20 cellular contexts compared by ENCODE assay signal in the genomic region with DNA sequence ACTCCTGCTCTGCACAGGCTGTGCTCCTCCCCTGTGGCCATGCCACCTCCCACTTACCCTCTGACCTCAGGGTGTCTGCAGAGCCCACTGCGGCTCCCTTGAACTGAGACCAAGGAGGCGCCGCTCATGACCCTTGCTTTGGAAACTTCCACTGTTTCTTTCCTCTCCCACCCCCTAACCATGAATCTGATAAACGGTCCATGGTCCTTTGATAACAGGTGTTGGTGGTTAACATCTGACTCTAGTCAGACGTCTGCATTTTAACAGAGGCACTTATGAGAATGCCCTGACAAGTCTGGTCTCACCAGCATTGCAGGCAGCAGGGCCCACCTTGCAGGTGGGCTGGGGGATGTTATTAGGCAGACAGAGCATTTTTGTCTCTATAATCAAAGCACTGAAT.
DNase-seq lines count a peak whose midpoint lies in the region; ATAC-seq and TF ChIP-seq lines count a peak whose summit lies in the region.
"Had no signal": no experiment of that assay in that cellular context is flagged by ENCODE, and none has a peak within 500 bp of the region (broad histone marks: within the 10 kb centered on the region; RNA-seq: fewer than 3 reads in every experiment).

No MANE protein-coding gene starts in this region.

- no peak overlapping the region for H3K14ac ChIP-seq in neuronal stem cell (ENCODE audit: low read length)

- no peak overlapping the region for H4K8ac ChIP-seq in neuronal stem cell (ENCODE audit: low read depth, low read length)

- POLR2A ChIA-PET in A673 (lab: Charles Lee; ENCODE audit: low non-redundant PET) = no interaction called here

- H3K4me3 ChIP-seq in BLaER1 (no peak overlapping the region), DND-41 (ENCODE audit: low read depth in 1 of 2, low read length in 2 of 2) (no peak overlapping the region), neuronal stem cell (ENCODE audit: low read length in 2 of 2) (no peak overlapping the region), A673 (ENCODE audit: low read depth, low read length, poor library complexity, severe bottlenecking) (no peak overlapping the region), breast epithelium (no peak overlapping the region)

- H3K79me1 ChIP-seq in neuronal stem cell (ENCODE audit: low read depth, low read length) = peaks cover 2% of the 10 kb centered on the region

- no peak for TF ChIP-seq POLR2A in breast epithelium (IDR thresholded peaks at IDR 0.05)

- H3K4me2 ChIP-seq in BLaER1 (peak overlapping the region; percentile 18; the same call in 1 of the 2 replicates), DND-41 (ENCODE audit: insufficient read depth, low read length) (no peak overlapping the region), neuronal stem cell (ENCODE audit: insufficient read depth, low read length, poor library complexity, severe bottlenecking) (no peak overlapping the region)

- no peaks in the 10 kb centered on the region for H3K36me3 ChIP-seq in BLaER1
- H3K36me3 ChIP-seq in DND-41 (ENCODE audit: insufficient read depth, low read length) = no peaks in the 10 kb centered on the region
- no peaks in the 10 kb centered on the region for H3K36me3 ChIP-seq in KOPT-K1 (ENCODE audit: insufficient read depth, low read length)
- no peaks in the 10 kb centered on the region for H3K36me3 ChIP-seq in neuronal stem cell (replicated peaks in 1 of 2; ENCODE audit: control insufficient read depth in 2 of 2, insufficient read depth in 2 of 2, low read length in 2 of 2)
- no peaks in the 10 kb centered on the region for H3K36me3 ChIP-seq in A673 (ENCODE audit: insufficient read depth, low read length, poor library complexity, severe bottlenecking)
- no peaks in the 10 kb centered on the region for H3K36me3 ChIP-seq in breast epithelium

- TF ChIP-seq CTCF in DND-41 (IDR thresholded peaks at IDR 0.05; ENCODE audit: borderline replicate concordance, extremely low read depth, low read length, poor library complexity, severe bottlenecking) = no peak
- TF ChIP-seq CTCF in A673 (conservative IDR thresholded peaks at IDR 0.05; ENCODE audit: low read depth, low read length) = no peak
- TF ChIP-seq CTCF in breast epithelium (IDR thresholded peaks at IDR 0.05) = no peak

- peaks cover 14% of the 10 kb centered on the region; the same call in 1 of the 2 replicates for H3K9me3 ChIP-seq in BLaER1
- peaks cover 4% of the 10 kb centered on the region for H3K9me3 ChIP-seq in DND-41 (ENCODE audit: insufficient read depth, low read length, severe bottlenecking)
- H3K9me3 ChIP-seq in KOPT-K1 (ENCODE audit: insufficient read depth, low read length, poor library complexity, severe bottlenecking) = peaks cover 16% of the 10 kb centered on the region
- no peaks in the 10 kb centered on the region for H3K9me3 ChIP-seq in neuronal stem cell (replicated peaks in 1 of 2; ENCODE audit: control insufficient read depth in 2 of 2, insufficient read depth in 1 of 2, low read depth in 1 of 2, low read length in 2 of 2)
- H3K9me3 ChIP-seq in A673 (ENCODE audit: low read depth, low read length, poor library complexity, severe bottlenecking) = no peaks in the 10 kb centered on the region
- H3K9me3 ChIP-seq in breast epithelium = no peaks in the 10 kb centered on the region

- no peaks in the 10 kb centered on the region for H3K27me3 ChIP-seq in BLaER1
- no peaks in the 10 kb centered on the region for H3K27me3 ChIP-seq in DND-41 (ENCODE audit: insufficient read depth, low read length, poor library complexity)
- H3K27me3 ChIP-seq in neuronal stem cell (ENCODE audit: control insufficient read depth in 3 of 3, insufficient read depth in 3 of 3, low read depth in 1 of 3, low read length in 3 of 3) = peaks cover 0 to 2% (median 0%) of the 10 kb centered on the region in 3 experiments
- H3K27me3 ChIP-seq in A673 (replicated peaks; ENCODE audit: insufficient read depth, low read depth, low read length, poor library complexity) = no peaks in the 10 kb centered on the region
- H3K27me3 ChIP-seq in breast epithelium = no peaks in the 10 kb centered on the region

- no peak overlapping the region for H3K4ac ChIP-seq in neuronal stem cell (ENCODE audit: low read length)

- no peaks in the 10 kb centered on the region for H3K79me2 ChIP-seq in DND-41 (ENCODE audit: insufficient read depth, low read length)

- H3K27ac ChIP-seq in BLaER1 (no peak overlapping the region), DND-41 (ENCODE audit: low read length) (no peak overlapping the region), KOPT-K1 (ENCODE audit: low read depth, low read length, poor library complexity, severe bottlenecking) (peak overlapping the region; percentile 84), neuronal stem cell (replicated peaks; ENCODE audit: low read length) (no peak overlapping the region), A673 (ENCODE audit: low read depth, low read length, poor library complexity, severe bottlenecking) (no peak overlapping the region), breast epithelium (no peak overlapping the region)

- no peak overlapping the region for H3K18ac ChIP-seq in neuronal stem cell (ENCODE audit: low read length)

- intact Hi-C loops in A673 (cut with micrococcal nuclease; ENCODE audit: unreplicated experiment) (no loop called here), breast epithelium (cut with DNase I; ENCODE audit: low total_unique reads) (no loop called here)

- H2BK12ac ChIP-seq in neuronal stem cell (ENCODE audit: low read length) = no peak overlapping the region

- H3K4me1 ChIP-seq in BLaER1 (peaks cover 10% of the 10 kb centered on the region; the same call in 1 of the 2 replicates), DND-41 (ENCODE audit: insufficient read depth, low read length) (no peaks in the 10 kb centered on the region), neuronal stem cell (ENCODE audit: control insufficient read depth in 2 of 2, insufficient read depth in 1 of 2, low read depth in 1 of 2, low read length in 2 of 2) (no peaks in the 10 kb centered on the region), A673 (ENCODE audit: insufficient read depth, low read length, poor library complexity, severe bottlenecking) (no peaks in the 10 kb centered on the region), breast epithelium (no peaks in the 10 kb centered on the region)

- no peak overlapping the region for H2BK5ac ChIP-seq in neuronal stem cell (ENCODE audit: low read length)

- CTCF ChIA-PET in A673 (lab: Charles Lee) = no interaction called here

- peak; percentile 81 for ATAC-seq in DND-41 (ENCODE audit: insufficient read depth, low read depth)

- H4K20me1 ChIP-seq in BLaER1 (no peaks in the 10 kb centered on the region), DND-41 (ENCODE audit: insufficient read depth, low read length) (no peaks in the 10 kb centered on the region)

- no peak overlapping the region for H2BK120ac ChIP-seq in neuronal stem cell (ENCODE audit: low read depth, low read length)

- H2AFZ ChIP-seq in DND-41 (ENCODE audit: low read depth, low read length) = no peak overlapping the region
- peak overlapping the region; percentile 3 for H2AFZ ChIP-seq in neuronal stem cell (ENCODE audit: low read length)

- peak overlapping the region; percentile 13 for H3K23ac ChIP-seq in neuronal stem cell (ENCODE audit: low read depth, low read length, poor library complexity)

- no peak overlapping the region for H2AK5ac ChIP-seq in neuronal stem cell (ENCODE audit: low read depth, low read length)

- no CpG with 5 or more reads among the region's 5 CpGs for WGBS in neuronal stem cell (ENCODE audit: extremely low coverage in 2 of 2, insufficient read length in 2 of 2, insufficient replicate concordance in 1 of 2), 2 donors

- H2BK15ac ChIP-seq in neuronal stem cell (ENCODE audit: low read length) = no peak overlapping the region

- peak; percentile 37 for DNase-seq in DND-41
- DNase-seq in neuronal stem cell (ENCODE audit: low spot score) = no peak
- DNase-seq in A673 (ENCODE audit: low spot score) = no peak
- DNase-seq in breast epithelium (ENCODE audit: low spot score in 2 of 2) = no peak
- no peak for DNase-seq in ureter (ENCODE audit: low spot score)
- no peak for DNase-seq in SKM-1 treated with dmso at 0.1 percent for 144 hours (lab: John Stamatoyannopoulos, UW; ENCODE audit: unreplicated experiment)
- DNase-seq: 8988T; AML-193; C1 segment of cervical spinal cord; CD4-positive, alpha-beta memory T cell; CD4-positive, CD25-positive, alpha-beta regulatory T cell; CD8-positive, alpha-beta memory T cell; COR-L47; DMS 273 treated with DMSO at 0.1 percent for 48 hours; DMS153; DMS53; DMS79; GF-D8 had no signal

- H3K9ac ChIP-seq in BLaER1 (no peak overlapping the region), DND-41 (ENCODE audit: low read depth, low read length) (no peak overlapping the region), neuronal stem cell (ENCODE audit: low read depth, low read length, poor library complexity) (peak overlapping the region; percentile 24)

- BruUV-seq in A673 (replicated peaks; lab: Mats Ljungman, UMichigan) = no TSS peak

- no peak overlapping the region for H4K91ac ChIP-seq in neuronal stem cell (ENCODE audit: low read depth, low read length, poor library complexity)
